19 cellular contexts compared by ENCODE assay signal in the genomic region with DNA sequence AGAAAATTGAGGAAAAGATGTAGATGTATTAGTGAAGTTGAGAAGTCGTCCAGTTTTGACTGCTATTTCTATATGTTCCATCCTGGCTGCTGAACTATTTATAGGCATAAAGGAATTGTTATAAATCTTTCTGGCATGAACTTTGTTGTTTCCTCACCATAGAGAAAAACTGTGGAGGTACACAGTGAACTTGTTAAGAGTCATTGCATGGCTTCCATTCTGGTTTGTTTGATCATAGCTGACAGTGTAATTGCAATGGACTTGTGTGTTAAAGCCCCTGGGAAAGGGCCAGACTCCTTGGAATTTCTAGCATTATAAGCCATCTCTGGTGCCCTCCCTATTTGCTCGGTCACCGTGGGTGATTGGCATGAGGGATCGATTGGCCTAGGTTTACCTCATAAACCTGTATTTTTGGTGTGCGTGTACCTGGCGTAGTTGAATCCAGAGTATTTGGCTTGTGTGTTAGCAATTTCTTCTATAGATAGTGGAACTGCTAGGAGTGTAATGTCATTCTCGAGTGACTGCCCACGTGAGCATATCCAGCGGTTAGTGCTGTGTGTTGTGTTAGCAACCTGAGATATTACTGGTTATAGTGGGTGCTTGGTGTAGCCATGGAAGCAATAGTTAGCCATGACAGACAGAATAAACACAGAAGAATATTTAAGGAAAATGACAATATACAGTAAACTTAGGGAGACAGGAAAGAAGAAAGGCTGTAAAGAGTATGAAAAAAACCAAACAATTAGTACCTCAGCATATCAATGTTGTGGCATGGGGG. TPM values are rescaled to one million over a fixed set of nuclear protein-coding genes. Genes with fewer than 3 reads are reported as not detected.
DNase-seq lines count a peak whose midpoint lies in the region; ATAC-seq and TF ChIP-seq lines count a peak whose summit lies in the region.
"Had no signal": no experiment of that assay in that cellular context is flagged by ENCODE, and none has a peak within 500 bp of the region (broad histone marks: within the 10 kb centered on the region; RNA-seq: fewer than 3 reads in every experiment).

No MANE protein-coding gene starts in this region.

- H3K27ac ChIP-seq in Karpas-422 (ENCODE audit: low read length) (no peak overlapping the region), esophagus muscularis mucosa (replicated peaks in 1 of 4) (peak overlapping the region; percentile 36 to 83 (median 52)), gastrocnemius medialis (peak overlapping the region; percentile 84 to 99 (median 96))
- H3K27ac ChIP-seq: SJSA1 had no signal

- H3K4me3 ChIP-seq in Karpas-422 (ENCODE audit: low read length), result no peak overlapping the region
- no peak overlapping the region for H3K4me3 ChIP-seq in esophagus muscularis mucosa
- no peak overlapping the region for H3K4me3 ChIP-seq in gastrocnemius medialis
- H3K4me3 ChIP-seq: GM23338, MG63, SJSA1 had no signal

- DNase-seq in Karpas-422, result no peak
- no peak for DNase-seq in esophagus muscularis mucosa (ENCODE audit: extremely low spot score)
- peak; percentile 74 for DNase-seq in left kidney (ENCODE audit: low read depth, low spot score)
- no peak for DNase-seq in gastrocnemius medialis
- DNase-seq in NCI-H2227 treated with DMSO at 0.1 percent for 48 hours (lab: John Stamatoyannopoulos, UW), result no peak
- no peak for DNase-seq in NCI-H2081 treated with DMSO at 0.1 percent for 48 hours (lab: John Stamatoyannopoulos, UW)
- DNase-seq: Calu3; CD4-positive, alpha-beta T cell; DMS79; KG1; MG63; NCI-H1105; NCI-H187 treated with DMSO at 0.1 percent for 48 hours; NCI-H2171 treated with DMSO at 0.1 percent for 48 hours; NCI-H510A had no signal

- TF ChIP-seq POLR2A in esophagus muscularis mucosa (IDR thresholded peaks at IDR 0.05; ENCODE audit: low read depth), result no peak
- no peak for TF ChIP-seq POLR2A in gastrocnemius medialis (IDR thresholded peaks at IDR 0.05)

- no peak for ATAC-seq in gastrocnemius medialis
- ATAC-seq in HG03354 (IDR thresholded peaks at IDR 0.05; ENCODE audit: poor library complexity, severe bottlenecking, unreplicated experiment), result no peak
- ATAC-seq in HG02840 (IDR thresholded peaks at IDR 0.05; ENCODE audit: low FRiP score, unreplicated experiment), result no peak
- ATAC-seq: GM23338 had no signal

- peaks cover 2% of the 10 kb centered on the region for H3K79me2 ChIP-seq in Karpas-422 (ENCODE audit: low read length)

- no peak overlapping the region for H2AFZ ChIP-seq in Karpas-422 (ENCODE audit: low read length)

- H3K27me3 ChIP-seq in Karpas-422 (ENCODE audit: low read length) (no peaks in the 10 kb centered on the region), esophagus muscularis mucosa (no peaks in the 10 kb centered on the region), gastrocnemius medialis (no peaks in the 10 kb centered on the region)
- H3K27me3 ChIP-seq: MG63, SJSA1 had no signal

- H3K9me2 ChIP-seq in Karpas-422 (replicated peaks; ENCODE audit: insufficient read depth, low read length), result no peaks in the 10 kb centered on the region

- H3K9me3 ChIP-seq in Karpas-422 (ENCODE audit: low read length) (no peaks in the 10 kb centered on the region), esophagus muscularis mucosa (no peaks in the 10 kb centered on the region), gastrocnemius medialis (no peaks in the 10 kb centered on the region)
- H3K9me3 ChIP-seq: MG63, SJSA1 had no signal

- H3K9ac ChIP-seq in Karpas-422 (ENCODE audit: low read length), result no peak overlapping the region

- TF ChIP-seq EP300 in esophagus muscularis mucosa (IDR thresholded peaks at IDR 0.05), result no peak

- no peaks in the 10 kb centered on the region for H4K20me1 ChIP-seq in Karpas-422 (ENCODE audit: insufficient read depth, low read depth, low read length)

- in situ Hi-C loops in gastrocnemius medialis (cut with MboI; ENCODE audit: low sequenced_read_pairs in 4 of 4), result loop anchor here in 2 of 4 donors (25.0 kb wide), 2 partner anchors 1106 to 1131 kb away; a partner anchor contains a TSS

- H3K36me3 ChIP-seq in Karpas-422 (ENCODE audit: insufficient read depth, low read length) (no peaks in the 10 kb centered on the region), esophagus muscularis mucosa (no peaks in the 10 kb centered on the region), gastrocnemius medialis (no peaks in the 10 kb centered on the region)
- H3K36me3 ChIP-seq: MG63, SJSA1 had no signal

- H3K4me1 ChIP-seq in Karpas-422 (ENCODE audit: low read length), result peaks cover 59% of the 10 kb centered on the region
- peaks cover 32 to 62% (median 59%) of the 10 kb centered on the region in 4 donors for H3K4me1 ChIP-seq in esophagus muscularis mucosa
- H3K4me1 ChIP-seq in gastrocnemius medialis, result peaks cover 30 to 66% of the 10 kb centered on the region in 2 donors

- peak overlapping the region; percentile 56 for H3K4me2 ChIP-seq in Karpas-422 (ENCODE audit: low read depth, low read length, poor library complexity, severe bottlenecking)
- H3K4me2 ChIP-seq: GM23338 had no signal

- intact Hi-C loops in esophagus muscularis mucosa (cut with DNase I) (no loop called here), gastrocnemius medialis (cut with DNase I; ENCODE audit: low total_unique reads) (no loop called here)

- TF ChIP-seq CTCF in esophagus muscularis mucosa (IDR thresholded peaks at IDR 0.05) (no peak), gastrocnemius medialis (IDR thresholded peaks at IDR 0.05 in 4 of 5, conservative IDR thresholded peaks at IDR 0.05 in 1 of 5) (no peak)

- 55% methylated on average over 9 of the region's 9 CpGs for WGBS in esophagus muscularis mucosa

RNA-seq across cellular contexts. Expression of a gene that starts 5.8 kb away (rescaled TPM):
- 88.9 and 251 TPM in 2 replicates for total RNA-seq in Karpas-422 (2014; rRNA removed; shearing (Covaris generic); ENCODE audit: low replicate concordance)
- total RNA-seq in esophagus muscularis mucosa (100 to 1,000 TPM in 1 of 4 donors, 10 to 100 TPM in 3; 83.6 to 135 (median 90.8) TPM), gastrocnemius medialis (10 to 100 TPM; 81.5 to 90.9 (median 83.2) TPM)
